Comparison of ENCODE assay signal across 23 cellular contexts in genomic region chr6:22794844-22795243, GRCh38.
"Had no signal": no experiment of that assay in that cellular context is flagged by ENCODE, and none has a peak within 500 bp of the region (broad histone marks: within the 10 kb centered on the region; RNA-seq: fewer than 3 reads in every experiment).

No MANE protein-coding gene starts in this region.

- H3K27ac ChIP-seq: colonic mucosa, coronary artery, epithelial cell of prostate, esophagus muscularis mucosa, esophagus squamous epithelium, foreskin keratinocyte, gastrocnemius medialis, gastroesophageal sphincter, heart left ventricle, heart right ventricle had no signal

- DNase-seq: colonic mucosa; cortex of kidney; dermis blood vessel endothelial cell; effector CD4-positive, alpha-beta T cell; effector CD8-positive, alpha-beta T cell; effector memory CD4-positive, alpha-beta T cell; effector memory CD8-positive, alpha-beta T cell; endodermal cell; erythroblast; esophagus squamous epithelium; foreskin fibroblast; foreskin keratinocyte; foreskin melanocyte; gastrocnemius medialis; glutamatergic neuron; head of caudate nucleus; heart left ventricle; heart right ventricle had no signal

- ATAC-seq: effector memory CD8-positive, alpha-beta T cell; esophagus mucosa; foreskin keratinocyte; gastrocnemius medialis; gastroesophageal sphincter; heart left ventricle; heart right ventricle had no signal

- H3K4me1 ChIP-seq: colonic mucosa, esophagus muscularis mucosa, esophagus squamous epithelium, foreskin keratinocyte, gastrocnemius medialis, gastroesophageal sphincter, heart left ventricle, heart right ventricle had no signal

- H3K27me3 ChIP-seq: colonic mucosa, esophagus muscularis mucosa, esophagus squamous epithelium, foreskin keratinocyte, gastrocnemius medialis, gastroesophageal sphincter, heart left ventricle, heart right ventricle had no signal

- H3K36me3 ChIP-seq: colonic mucosa, esophagus muscularis mucosa, esophagus squamous epithelium, gastrocnemius medialis, gastroesophageal sphincter, heart left ventricle, heart right ventricle had no signal

- H3K4me3 ChIP-seq: colonic mucosa, coronary artery, esophagus muscularis mucosa, esophagus squamous epithelium, gastroesophageal sphincter, heart left ventricle, heart right ventricle had no signal

- H3K9me3 ChIP-seq: colonic mucosa had no signal
